Comparison of ENCODE assay signal across 1 cellular context in the genomic region with DNA sequence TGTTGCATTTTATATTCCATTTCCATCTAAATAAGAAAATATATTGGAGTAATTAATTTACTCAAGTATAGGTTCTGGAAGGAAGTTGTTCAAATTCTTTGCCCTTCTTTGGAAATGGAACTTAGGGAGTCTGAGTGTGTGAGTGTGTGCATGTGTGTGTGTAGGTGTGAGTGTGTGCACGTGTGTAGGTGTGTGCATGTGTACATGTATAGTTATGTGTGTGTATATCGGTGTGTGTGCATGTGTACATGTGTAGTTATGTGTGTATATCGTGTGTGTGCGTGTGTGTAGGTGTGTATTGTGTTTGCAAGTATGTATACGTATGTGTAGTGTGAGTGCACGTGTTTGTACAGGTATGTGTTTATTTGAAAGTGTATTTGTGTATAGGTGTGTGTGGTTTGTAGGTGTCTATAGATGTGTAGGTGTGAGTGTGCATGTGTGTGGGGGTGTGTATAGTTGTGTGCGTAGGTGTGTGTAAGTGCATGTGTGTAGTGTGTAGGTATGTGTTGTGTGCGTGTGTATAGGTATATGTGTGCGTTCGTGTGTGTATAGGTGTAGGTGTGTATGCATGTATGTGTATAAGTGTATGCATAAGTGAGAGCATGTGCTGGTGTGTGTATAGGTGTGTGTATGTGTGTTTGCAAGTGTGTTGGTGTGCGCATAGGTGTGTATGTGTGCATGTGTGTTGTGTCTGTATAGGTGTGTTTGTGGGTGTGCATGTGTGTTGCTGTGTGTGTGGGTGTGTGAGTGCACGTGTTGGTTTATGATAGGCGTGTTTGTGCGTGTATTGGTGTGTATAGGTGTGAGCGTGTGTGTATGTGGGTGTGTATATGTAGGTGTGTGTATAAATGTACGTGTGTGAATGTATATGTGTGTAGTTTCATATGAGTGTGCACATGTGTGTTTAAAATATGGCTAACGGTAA.
TF ChIP-seq lines count a peak whose summit lies in the region.

No MANE protein-coding gene starts in this region.

TF ChIP-seq in HepG2, 621 proteins besides CTCF, POLR2A, EP300 and RAD21 (continued from another document):
- TF ChIP-seq, protein P1, sequence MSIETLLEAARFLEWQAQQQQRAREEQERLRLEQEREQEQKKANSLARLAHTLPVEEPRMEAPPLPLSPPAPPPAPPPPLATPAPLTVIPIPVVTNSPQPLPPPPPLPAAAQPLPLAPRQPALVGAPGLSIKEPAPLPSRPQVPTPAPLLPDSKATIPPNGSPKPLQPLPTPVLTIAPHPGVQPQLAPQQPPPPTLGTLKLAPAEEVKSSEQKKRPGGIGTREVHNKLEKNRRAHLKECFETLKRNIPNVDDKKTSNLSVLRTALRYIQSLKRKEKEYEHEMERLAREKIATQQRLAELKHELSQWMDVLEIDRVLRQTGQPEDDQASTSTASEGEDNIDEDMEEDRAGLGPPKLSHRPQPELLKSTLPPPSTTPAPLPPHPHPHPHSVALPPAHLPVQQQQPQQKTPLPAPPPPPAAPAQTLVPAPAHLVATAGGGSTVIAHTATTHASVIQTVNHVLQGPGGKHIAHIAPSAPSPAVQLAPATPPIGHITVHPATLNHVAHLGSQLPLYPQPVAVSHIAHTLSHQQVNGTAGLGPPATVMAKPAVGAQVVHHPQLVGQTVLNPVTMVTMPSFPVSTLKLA (IDR thresholded peaks at IDR 0.05), result peak; percentile 74
- TF ChIP-seq ARID2 (CRISPR knock-in tag; IDR thresholded peaks at IDR 0.05; ENCODE audit: borderline replicate concordance), result no peak
- TF ChIP-seq ZNF558 (CRISPR knock-in tag; IDR thresholded peaks at IDR 0.05; ENCODE audit: borderline replicate concordance), result no peak
TF ChIP-seq in HepG2: peak in this region for 1.
